ENCODE assay signal across 9 cellular contexts in genomic region chr3:16311960-16312451, GRCh38. TPM values are rescaled to one million over a fixed set of nuclear protein-coding genes. Genes with fewer than 3 reads are reported as not detected.
A peak's percentile ranks its signal among the peaks of the same experiment; 100 is the strongest.
DNase-seq lines count a peak whose midpoint lies in the region; ATAC-seq and TF ChIP-seq lines count a peak whose summit lies in the region.
"Had no signal": no experiment of that assay in that cellular context is flagged by ENCODE, and none has a peak within 500 bp of the region (broad histone marks: within the 10 kb centered on the region; RNA-seq: fewer than 3 reads in every experiment).

No MANE protein-coding gene starts in this region.

- no peaks in the 10 kb centered on the region for H3K79me2 ChIP-seq in SU-DHL-6 (ENCODE audit: insufficient read depth, low read length)

- TF ChIP-seq CTCF in SU-DHL-6 (IDR thresholded peaks at IDR 0.05; ENCODE audit: insufficient read depth, low read length, poor library complexity, severe bottlenecking) = no peak
- no peak for TF ChIP-seq CTCF in glutamatergic neuron (IDR thresholded peaks at IDR 0.05; ENCODE audit: partially characterized antibody, unreplicated experiment)
- TF ChIP-seq CTCF in osteocyte (IDR thresholded peaks at IDR 0.05) = no peak

- H3K4me1 Mint-ChIP-seq in stimulated activated naive B cell treated with anti-CD40 and anti-IgM and Interleukin-4, amounts not matched to agents 10 μg/mL and 1 μg/mL and 100 μg/mL, for 72 hours = peaks cover 41 to 58% of the 10 kb centered on the region in 2 donors
- no peaks in the 10 kb centered on the region for H3K4me1 Mint-ChIP-seq in glutamatergic neuron (ENCODE audit: low read depth, unreplicated experiment)
- peaks cover 5% of the 10 kb centered on the region for H3K4me1 Mint-ChIP-seq in osteocyte (ENCODE audit: unreplicated experiment)

- H3F3A ChIP-seq in SU-DHL-6 (ENCODE audit: insufficient read depth) = peaks cover 55% of the 10 kb centered on the region

- no peaks in the 10 kb centered on the region for H3K9me3 ChIP-seq in SU-DHL-6 (ENCODE audit: insufficient read depth, low read length)
- H3K9me3 ChIP-seq: SJSA1 had no signal

- H3K4me3 ChIP-seq in SU-DHL-6 (ENCODE audit: insufficient read depth, low read length, poor library complexity, severe bottlenecking) = no peak overlapping the region
- H3K4me3 ChIP-seq: SJSA1 had no signal

- ATAC-seq in GM18868 (IDR thresholded peaks at IDR 0.05; ENCODE audit: unreplicated experiment) (peak; percentile 61), HG02870 (IDR thresholded peaks at IDR 0.05; ENCODE audit: unreplicated experiment) (peak; percentile 50)
- peak; percentile 36 to 48 for ATAC-seq in stimulated activated naive B cell treated with anti-CD40 and anti-IgM and Interleukin-4, amounts not matched to agents 10 μg/mL and 1 μg/mL and 100 μg/mL, for 72 hours (replicated peaks)

- peak; percentile 55 for DNase-seq in effector CD4-positive, alpha-beta T cell
- no peak for DNase-seq in stimulated activated naive B cell treated with anti-CD40 and anti-IgM and Interleukin-4, amounts not matched to agents 10 μg/mL and 1 μg/mL and 100 μg/mL, for 72 hours
- DNase-seq in NCI-H2196 (lab: John Stamatoyannopoulos, UW; ENCODE audit: unreplicated experiment) (no peak), glutamatergic neuron (no peak), osteocyte (ENCODE audit: extremely low spot score, unreplicated experiment) (no peak)

- H3K27ac ChIP-seq in SU-DHL-6 (ENCODE audit: low read depth, low read length) = peak overlapping the region; percentile 0; the same call in 1 of the 2 replicates
- H3K27ac ChIP-seq: SJSA1 had no signal

- no peaks in the 10 kb centered on the region for H3K27me3 ChIP-seq in SU-DHL-6 (ENCODE audit: low read length)
- H3K27me3 ChIP-seq: SJSA1 had no signal

- H4K20me1 ChIP-seq in SU-DHL-6 (ENCODE audit: low read depth, low read length) = no peaks in the 10 kb centered on the region

- no peak overlapping the region for H3K4me2 ChIP-seq in SU-DHL-6 (ENCODE audit: low read depth, low read length, poor library complexity, severe bottlenecking)

- no peaks in the 10 kb centered on the region for H3K9me3 Mint-ChIP-seq in stimulated activated naive B cell treated with anti-CD40 and anti-IgM and Interleukin-4, amounts not matched to agents 10 μg/mL and 1 μg/mL and 100 μg/mL, for 72 hours
- no peaks in the 10 kb centered on the region for H3K9me3 Mint-ChIP-seq in glutamatergic neuron (ENCODE audit: unreplicated experiment)
- H3K9me3 Mint-ChIP-seq in osteocyte (ENCODE audit: unreplicated experiment) = peaks cover 6% of the 10 kb centered on the region

- H2AFZ ChIP-seq in SU-DHL-6 (ENCODE audit: low read depth, low read length, severe bottlenecking) = no peak overlapping the region

- peak overlapping the region; percentile 79 for H3K27ac Mint-ChIP-seq in stimulated activated naive B cell treated with anti-CD40 and anti-IgM and Interleukin-4, amounts not matched to agents 10 μg/mL and 1 μg/mL and 100 μg/mL, for 72 hours
- H3K27ac Mint-ChIP-seq in glutamatergic neuron (ENCODE audit: unreplicated experiment) = no peak overlapping the region
- no peak overlapping the region for H3K27ac Mint-ChIP-seq in osteocyte (ENCODE audit: unreplicated experiment)

- H3K4me3 Mint-ChIP-seq in stimulated activated naive B cell treated with anti-CD40 and anti-IgM and Interleukin-4, amounts not matched to agents 10 μg/mL and 1 μg/mL and 100 μg/mL, for 72 hours = peak overlapping the region; percentile 50 to 55
- H3K4me3 Mint-ChIP-seq in glutamatergic neuron (ENCODE audit: unreplicated experiment) (no peak overlapping the region), osteocyte (ENCODE audit: unreplicated experiment) (no peak overlapping the region)

- no peaks in the 10 kb centered on the region for H3K9me2 ChIP-seq in SU-DHL-6 (replicated peaks; ENCODE audit: insufficient read depth, low read length)

- peaks cover 50 to 65% of the 10 kb centered on the region in 2 donors for H3K36me3 Mint-ChIP-seq in stimulated activated naive B cell treated with anti-CD40 and anti-IgM and Interleukin-4, amounts not matched to agents 10 μg/mL and 1 μg/mL and 100 μg/mL, for 72 hours
- H3K36me3 Mint-ChIP-seq in glutamatergic neuron (ENCODE audit: unreplicated experiment) = peaks cover 4% of the 10 kb centered on the region
- H3K36me3 Mint-ChIP-seq in osteocyte (ENCODE audit: unreplicated experiment) = peaks cover 50% of the 10 kb centered on the region

- H3K36me3 ChIP-seq in SU-DHL-6 (ENCODE audit: low read length) = peaks cover 23% of the 10 kb centered on the region

- no peaks in the 10 kb centered on the region for H3K27me3 Mint-ChIP-seq in stimulated activated naive B cell treated with anti-CD40 and anti-IgM and Interleukin-4, amounts not matched to agents 10 μg/mL and 1 μg/mL and 100 μg/mL, for 72 hours
- H3K27me3 Mint-ChIP-seq in glutamatergic neuron (ENCODE audit: unreplicated experiment) (peaks cover 2% of the 10 kb centered on the region), osteocyte (ENCODE audit: unreplicated experiment) (no peaks in the 10 kb centered on the region)

- H3K9ac ChIP-seq in SU-DHL-6 (ENCODE audit: low read length) = no peak overlapping the region

RNA-seq across cellular contexts. Expression of gene OXNAD1, which starts 47.0 kb away (rescaled TPM):
- total RNA-seq in glutamatergic neuron (ENCODE audit: unreplicated experiment) (14.6 TPM), osteocyte (10.4 and 10.8 TPM in 2 replicates)

RNA-seq across cellular contexts. Expression of gene DPH3, which starts 47.3 kb away (rescaled TPM):
- total RNA-seq in glutamatergic neuron (ENCODE audit: unreplicated experiment) (30.5 TPM), osteocyte (16.7 and 21.4 TPM in 2 replicates)

Comparison
In these comparisons a context has a peak if more than half of its experiments do, and no peak if none do; other contexts are left out.
1. H3K4me3 Mint-ChIP-seq: peak in stimulated activated naive B cell treated with anti-CD40 and anti-IgM and Interleukin-4, amounts not matched to agents 10 μg/mL and 1 μg/mL and 100 μg/mL, for 72 hours (2 of 2); none in glutamatergic neuron (single experiment) and osteocyte (single experiment).
2. Peak in every context shown above with its lines, with median percentiles within 50 percentile points of each other: ATAC-seq.